Comparison of ENCODE assay signal across 8 cellular contexts in the genomic region with DNA sequence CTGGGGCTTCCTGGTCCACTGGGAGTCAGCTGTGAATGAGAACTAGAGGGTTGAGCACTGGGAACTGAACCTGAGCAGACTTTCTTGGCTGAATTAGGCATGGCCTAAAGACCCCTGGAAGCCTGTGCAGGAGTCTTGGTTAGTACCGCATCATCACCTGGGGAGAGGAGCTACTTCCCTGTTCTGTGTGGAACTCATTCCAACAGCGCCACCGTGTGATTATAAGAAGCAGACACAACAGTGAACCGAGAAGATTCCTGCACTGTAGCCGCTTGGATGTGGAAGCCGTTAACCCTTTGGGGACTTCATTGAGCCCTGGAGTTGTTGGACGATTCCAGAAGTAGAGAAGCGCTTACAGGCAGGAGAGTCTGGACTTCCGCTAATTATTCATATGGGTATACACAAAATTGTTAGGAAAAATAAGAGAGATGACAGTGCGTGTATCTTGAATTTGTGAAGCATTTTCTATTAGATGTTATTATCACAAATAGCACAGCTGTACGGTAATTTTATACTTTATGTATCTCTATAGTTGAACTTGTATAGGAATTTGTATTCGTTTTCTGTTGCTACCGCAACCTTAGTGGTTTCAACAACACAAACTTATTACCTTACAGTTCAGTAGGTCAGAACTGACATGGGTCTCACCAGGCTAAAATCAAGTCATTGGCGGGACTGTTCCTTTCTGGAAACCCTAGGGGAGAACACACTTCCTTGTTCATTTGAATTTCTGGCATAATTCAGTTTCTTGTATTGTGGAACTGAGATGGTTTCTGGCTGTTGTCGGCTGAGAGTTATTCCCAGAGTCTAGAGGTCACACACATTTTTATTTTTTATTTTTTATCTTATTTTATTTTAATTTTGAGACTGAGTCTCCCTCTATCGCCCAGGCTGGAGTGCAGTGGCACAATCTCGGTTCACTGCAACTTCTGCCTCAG.
DNase-seq lines count a peak whose midpoint lies in the region; TF ChIP-seq lines count a peak whose summit lies in the region.

No MANE protein-coding gene starts in this region.

- H3K4me2 ChIP-seq in MM.1S (ENCODE audit: low read depth, low read length), result no peak overlapping the region

- H3K36me3 Mint-ChIP-seq in activated naive CD4-positive, alpha-beta T cell treated with anti-CD3 and anti-CD28 coated beads, Interleukin-2, amount 10 ng/mL, durations not matched to agents 7 days and 5 days, result no peaks in the 10 kb centered on the region

- intact Hi-C loops in head of caudate nucleus (cut with DNase I) (loop anchor here (5.0 kb wide), 1 partner anchor 356 kb away; no protein-coding TSS in a partner anchor), posterior vena cava (cut with DNase I) (loop anchor here (5.0 to 10.0 kb wide), 3 partner anchors 106 to 361 kb away; no protein-coding TSS in a partner anchor)

- POLR2A ChIA-PET in HEK293T (lab: Yijun Ruan, JAX), result no interaction called here

- no peaks in the 10 kb centered on the region for H3F3A ChIP-seq in MM.1S (ENCODE audit: insufficient read depth, low read length)

- CTCF ChIA-PET in HEK293T (lab: Yijun Ruan, JAX), result interaction anchor here (0.6 to 1.3 kb wide), 8 partner anchors 10 to 746 kb away, joined by 3 to 5 read pairs (median 4); no protein-coding TSS in a partner anchor
- CTCF ChIA-PET in activated naive CD4-positive, alpha-beta T cell treated with anti-CD3 and anti-CD28 coated beads, Interleukin-2, amount 10 ng/mL, durations not matched to agents 7 days and 5 days (lab: Charles Lee), result interaction anchor here (0.7 to 1.8 kb wide), 14 partner anchors 9 to 746 kb away, joined by 3 to 8 read pairs (median 4); no protein-coding TSS in a partner anchor

- peaks cover 6% of the 10 kb centered on the region for H3K4me1 Mint-ChIP-seq in activated naive CD4-positive, alpha-beta T cell treated with anti-CD3 and anti-CD28 coated beads, Interleukin-2, amount 10 ng/mL, durations not matched to agents 7 days and 5 days

- H3K79me2 ChIP-seq in MM.1S (ENCODE audit: low read length), result no peaks in the 10 kb centered on the region

- H4K20me1 ChIP-seq in MM.1S (ENCODE audit: insufficient read depth, low read length), result no peaks in the 10 kb centered on the region

- no peaks in the 10 kb centered on the region for H3K27me3 Mint-ChIP-seq in activated naive CD4-positive, alpha-beta T cell treated with anti-CD3 and anti-CD28 coated beads, Interleukin-2, amount 10 ng/mL, durations not matched to agents 7 days and 5 days

- H3K4me1 ChIP-seq in MM.1S (ENCODE audit: low read length), result no peaks in the 10 kb centered on the region

- no peaks in the 10 kb centered on the region for H3K36me3 ChIP-seq in MM.1S (replicated peaks; ENCODE audit: insufficient read depth, low read length)

- no peaks in the 10 kb centered on the region for H3K27me3 ChIP-seq in MM.1S (replicated peaks; ENCODE audit: insufficient read depth, low read length)

- DNase-seq in GM12865 (ENCODE audit: low read depth) (peak; percentile 85), HEK293T (ENCODE audit: extremely low spot score) (peak; percentile 78), MM.1S (peak; percentile 74), SK-MEL-5 (ENCODE audit: low read depth, low spot score) (peak; percentile 94), head of caudate nucleus (peak in 40 of 42 donors; percentile 21 to 84 (median 64)), posterior vena cava (ENCODE audit: low spot score) (peak; percentile 66), cortex of kidney (lab: John Stamatoyannopoulos, UW) (no peak)
- DNase-seq in activated naive CD4-positive, alpha-beta T cell treated with anti-CD3 and anti-CD28 coated beads, Interleukin-2, amount 10 ng/mL, durations not matched to agents 7 days and 5 days, result peak; percentile 65

- no peaks in the 10 kb centered on the region for H3K9me3 Mint-ChIP-seq in activated naive CD4-positive, alpha-beta T cell treated with anti-CD3 and anti-CD28 coated beads, Interleukin-2, amount 10 ng/mL, durations not matched to agents 7 days and 5 days

- H2AFZ ChIP-seq in MM.1S (ENCODE audit: low read length), result 0 out of 2 replicates have a peak overlapping the region, but pooled peaks have one; percentile 8

- TF ChIP-seq CTCF in GM12865 (IDR thresholded peaks at IDR 0.05; ENCODE audit: insufficient read depth, low read depth, low read length, missing control alignments) (peak; percentile 73), MM.1S (IDR thresholded peaks at IDR 0.05; ENCODE audit: low read length) (peak; percentile 84)

- no peak overlapping the region for H3K27ac Mint-ChIP-seq in activated naive CD4-positive, alpha-beta T cell treated with anti-CD3 and anti-CD28 coated beads, Interleukin-2, amount 10 ng/mL, durations not matched to agents 7 days and 5 days

- no peak overlapping the region for H3K9ac ChIP-seq in MM.1S (ENCODE audit: low read length)

- no peak overlapping the region for H3K4me3 Mint-ChIP-seq in activated naive CD4-positive, alpha-beta T cell treated with anti-CD3 and anti-CD28 coated beads, Interleukin-2, amount 10 ng/mL, durations not matched to agents 7 days and 5 days

- in situ Hi-C loops in SK-MEL-5 (cut with HindIII; ENCODE audit: low pct_unique_long_range_greater_than_20kb, low sequenced_read_pairs), result no loop called here

- no peaks in the 10 kb centered on the region for H3K9me3 ChIP-seq in MM.1S (replicated peaks; ENCODE audit: insufficient read depth, low read length)

- no peaks in the 10 kb centered on the region for H3K9me2 ChIP-seq in MM.1S (replicated peaks; ENCODE audit: insufficient read depth, low read length)

- H3K4me3 ChIP-seq in GM12865 (ENCODE audit: low read depth, low read length) (no peak overlapping the region), MM.1S (ENCODE audit: low read length) (no peak overlapping the region)

- no peak overlapping the region for H3K27ac ChIP-seq in MM.1S (ENCODE audit: low read length)

TF ChIP-seq in HEK293T, 16 proteins besides CTCF, POLR2A, EP300 and RAD21:
- no peak for TF ChIP-seq TARDBP (IDR thresholded peaks at IDR 0.05)
- TF ChIP-seq HDGF (IDR thresholded peaks at IDR 0.05; ENCODE audit: borderline replicate concordance), result no peak
- no peak for TF ChIP-seq ELF4 (IDR thresholded peaks at IDR 0.05)
- TF ChIP-seq BHLHE40 (IDR thresholded peaks at IDR 0.05; ENCODE audit: borderline replicate concordance), result no peak
- TF ChIP-seq FOXM1 (IDR thresholded peaks at IDR 0.05; ENCODE audit: borderline replicate concordance), result no peak
- TF ChIP-seq ARNT (IDR thresholded peaks at IDR 0.05), result no peak
- TF ChIP-seq NFRKB (IDR thresholded peaks at IDR 0.05), result no peak
- TF ChIP-seq L3MBTL2 (conservative IDR thresholded peaks at IDR 0.05), result no peak
- no peak for TF ChIP-seq SP1 (IDR thresholded peaks at IDR 0.05)
- no peak for TF ChIP-seq SUZ12 (IDR thresholded peaks at IDR 0.05)
- TF ChIP-seq FOXK2 (IDR thresholded peaks at IDR 0.05), result no peak
